8 cellular contexts compared by ENCODE assay signal in genomic region chr16:3527216-3527829, GRCh38. TPM values are rescaled to one million over a fixed set of nuclear protein-coding genes. Genes with fewer than 3 reads are reported as not detected.
DNase-seq lines count a peak whose midpoint lies in the region; ATAC-seq and TF ChIP-seq lines count a peak whose summit lies in the region.
"Not testable (repeated sequence)": the region's sequence is repeated elsewhere in the genome, so short reads cannot be mapped to it uniquely, and the experiment has no call there.

No MANE protein-coding gene starts in this region.

- TF ChIP-seq CTCF in kidney epithelial cell (IDR thresholded peaks at IDR 0.05; ENCODE audit: insufficient read depth, low read length, poor library complexity, severe bottlenecking) = peak; percentile 59
- peak; percentile 60 to 73 (median 62) for TF ChIP-seq CTCF in uterus (IDR thresholded peaks at IDR 0.05)

- not testable (repeated sequence) for TF ChIP-seq POLR2A in uterus (IDR thresholded peaks at IDR 0.05)

- H3K27me3 ChIP-seq in kidney epithelial cell (ENCODE audit: control insufficient read depth, insufficient read depth, low read length); uterus: not testable (repeated sequence)

- H3K9me3 ChIP-seq in uterus = not testable (repeated sequence)

- H3K4me3 ChIP-seq in kidney epithelial cell (ENCODE audit: low read depth, low read length); uterus: not testable (repeated sequence)

- H3K27ac ChIP-seq in uterus = peak overlapping the region; percentile 37 to 50

- not testable (repeated sequence) for H3K4me1 ChIP-seq in uterus

- intact Hi-C loops in sciatic nerve (cut with DNase I); uterus (cut with DNase I; ENCODE audit: low total_unique reads): not testable (repeated sequence)

- not testable (repeated sequence) for ATAC-seq in sciatic nerve

- not testable (repeated sequence) for H3K36me3 ChIP-seq in kidney epithelial cell (ENCODE audit: control insufficient read depth, insufficient read depth, low read length); uterus

- DNase-seq in GDM1 (lab: John Stamatoyannopoulos, UW) (peak; percentile 34), NCI-H1092 treated with DMSO at 0.1 percent for 48 hours (lab: John Stamatoyannopoulos, UW) (peak; percentile 67), RPMI8226 (peak; percentile 69), activated T-cell treated with anti-CD3 and anti-CD28 coated beads for 24 hours (ENCODE audit: low read depth) (peak; percentile 42), dermis microvascular lymphatic vessel endothelial cell (ENCODE audit: low read depth in 2 of 2) (peak; percentile 31 to 72), sciatic nerve (ENCODE audit: low spot score) (peak; percentile 85), uterus (peak; percentile 83 to 90)
- DNase-seq in kidney epithelial cell (ENCODE audit: low read depth) = not testable (repeated sequence)

RNA-seq across cellular contexts. Expression of gene CLUAP1, which starts 26.5 kb away (rescaled TPM):
- total RNA-seq in dermis microvascular lymphatic vessel endothelial cell = 6.4 and 7.6 TPM in 2 replicates
- total RNA-seq in kidney epithelial cell = 20.6 and 20.9 TPM in 2 replicates
- 32.7 TPM for total RNA-seq in sciatic nerve
- total RNA-seq in uterus = 10 to 100 TPM; 33.9 to 55.0 (median 43.1) TPM

RNA-seq across cellular contexts. Expression of gene C16orf90, which starts 32.0 kb away (rescaled TPM):
- total RNA-seq in dermis microvascular lymphatic vessel endothelial cell (not detected in 2 replicates), kidney epithelial cell (not detected in 2 replicates), sciatic nerve (not detected), uterus (not detected)

RNA-seq across cellular contexts. Expression of gene NLRC3, which starts 49.9 kb away (rescaled TPM):
- total RNA-seq in dermis microvascular lymphatic vessel endothelial cell (5.1 and 5.4 TPM in 2 replicates), kidney epithelial cell (0.04 TPM in 1 of 2 replicates, not detected in the other), sciatic nerve (1.6 TPM), uterus (1 to 10 TPM in 1 of 4 donors, under 1 TPM in 3; under 0.01 to 1.5 (median 0.68) TPM)
